ENCODE assay signal across 9 cellular contexts in genomic region chr19:12331211-12331941, GRCh38. TPM values are rescaled to one million over a fixed set of nuclear protein-coding genes. Genes with fewer than 3 reads are reported as not detected.
DNase-seq lines count a peak whose midpoint lies in the region; ATAC-seq and FAIRE-seq lines count a peak whose summit lies in the region.
"Had no signal": no experiment of that assay in that cellular context is flagged by ENCODE, and none has a peak within 500 bp of the region (broad histone marks: within the 10 kb centered on the region; RNA-seq: fewer than 3 reads in every experiment).

No MANE protein-coding gene starts in this region.

- H3K27ac Mint-ChIP-seq in T-helper 1 cell treated with Interleukin-12 subunit alpha and Interleukin-12 subunit beta and Interleukin-4 antibody, amounts not matched to agents 30 μg/mL and 1 μg/mL, for 36 hours: peak overlapping the region; percentile 82
- H3K27ac Mint-ChIP-seq in activated naive CD8-positive, alpha-beta T cell treated with anti-CD3 and anti-CD28 coated beads for 36 hours: peak overlapping the region; percentile 96

- no peaks in the 10 kb centered on the region for H3K27me3 Mint-ChIP-seq in T-helper 1 cell treated with Interleukin-12 subunit alpha and Interleukin-12 subunit beta and Interleukin-4 antibody, amounts not matched to agents 30 μg/mL and 1 μg/mL, for 36 hours (ENCODE audit: low read depth)
- H3K27me3 Mint-ChIP-seq in activated naive CD8-positive, alpha-beta T cell treated with anti-CD3 and anti-CD28 coated beads for 36 hours: no peaks in the 10 kb centered on the region

- H3K4me1 Mint-ChIP-seq in T-helper 1 cell treated with Interleukin-12 subunit alpha and Interleukin-12 subunit beta and Interleukin-4 antibody, amounts not matched to agents 30 μg/mL and 1 μg/mL, for 36 hours (ENCODE audit: low read depth): peaks cover 26% of the 10 kb centered on the region
- peaks cover 41% of the 10 kb centered on the region for H3K4me1 Mint-ChIP-seq in activated naive CD8-positive, alpha-beta T cell treated with anti-CD3 and anti-CD28 coated beads for 36 hours

- peak overlapping the region; percentile 97 for H3K4me3 Mint-ChIP-seq in T-helper 1 cell treated with Interleukin-12 subunit alpha and Interleukin-12 subunit beta and Interleukin-4 antibody, amounts not matched to agents 30 μg/mL and 1 μg/mL, for 36 hours
- peak overlapping the region; percentile 97 for H3K4me3 Mint-ChIP-seq in activated naive CD8-positive, alpha-beta T cell treated with anti-CD3 and anti-CD28 coated beads for 36 hours

- DNase-seq in GM18507 (ENCODE audit: extremely low spot score, insufficient read length, low read depth) (peak; percentile 40), SW480 (ENCODE audit: low spot score) (no peak), DMS 273 (lab: John Stamatoyannopoulos, UW; ENCODE audit: unreplicated experiment) (no peak), SIG-M5 (lab: John Stamatoyannopoulos, UW) (no peak)
- DNase-seq in activated naive CD8-positive, alpha-beta T cell treated with anti-CD3 and anti-CD28 coated beads for 36 hours: peak; percentile 86
- peak; percentile 79 to 86 for DNase-seq in stimulated activated CD4-positive, alpha-beta T cell treated with anti-CD3 and anti-CD28 coated beads, Interleukin-15, amount 100 ng/mL, for 48 hours (ENCODE audit: low read depth in 2 of 2)

- peaks cover 9% of the 10 kb centered on the region for H3K36me3 Mint-ChIP-seq in T-helper 1 cell treated with Interleukin-12 subunit alpha and Interleukin-12 subunit beta and Interleukin-4 antibody, amounts not matched to agents 30 μg/mL and 1 μg/mL, for 36 hours (ENCODE audit: low read depth)
- H3K36me3 Mint-ChIP-seq in activated naive CD8-positive, alpha-beta T cell treated with anti-CD3 and anti-CD28 coated beads for 36 hours: peaks cover 17% of the 10 kb centered on the region

- ATAC-seq in HG03039 (IDR thresholded peaks at IDR 0.05; ENCODE audit: unreplicated experiment): no peak
- ATAC-seq: left colon had no signal

- FAIRE-seq in GM18507 (lab: Jason Lieb, UNC): peak; percentile 97

- H3K9me3 Mint-ChIP-seq in T-helper 1 cell treated with Interleukin-12 subunit alpha and Interleukin-12 subunit beta and Interleukin-4 antibody, amounts not matched to agents 30 μg/mL and 1 μg/mL, for 36 hours: peaks cover 22% of the 10 kb centered on the region
- peaks cover 4% of the 10 kb centered on the region for H3K9me3 Mint-ChIP-seq in activated naive CD8-positive, alpha-beta T cell treated with anti-CD3 and anti-CD28 coated beads for 36 hours

RNA-seq across cellular contexts. Expression of gene ZNF563, which starts 2.1 kb away (rescaled TPM):
- 1 to 10 TPM; 2.8 to 4.5 TPM for total RNA-seq in activated naive CD8-positive, alpha-beta T cell treated with anti-CD3 and anti-CD28 coated beads for 36 hours

RNA-seq across cellular contexts. Expression of gene ZNF442, which starts 34.1 kb away (rescaled TPM):
- 1 to 10 TPM; 1.3 to 1.7 TPM for total RNA-seq in activated naive CD8-positive, alpha-beta T cell treated with anti-CD3 and anti-CD28 coated beads for 36 hours

RNA-seq across cellular contexts. Expression of gene ZNF44, which starts 36.7 kb away (rescaled TPM):
- 1 to 10 TPM; 5.6 to 6.6 TPM for total RNA-seq in activated naive CD8-positive, alpha-beta T cell treated with anti-CD3 and anti-CD28 coated beads for 36 hours

Comparison
In these comparisons a context has a peak if more than half of its experiments do, and no peak if none do; other contexts are left out.
1. DNase-seq: peak in GM18507 (single experiment), activated naive CD8-positive, alpha-beta T cell treated with anti-CD3 and anti-CD28 coated beads for 36 hours (single experiment) and stimulated activated CD4-positive, alpha-beta T cell treated with anti-CD3 and anti-CD28 coated beads, Interleukin-15, amount 100 ng/mL, for 48 hours (2 of 2); none in SW480 (single experiment), DMS 273 (single experiment) and SIG-M5 (single experiment).